In genomic region chr11:46240861-46241260, GRCh38 we compare ENCODE assay signal across 1 cellular context.
TF ChIP-seq lines count a peak whose summit lies in the region.

No MANE protein-coding gene starts in this region.

TF ChIP-seq in IMR-90, 13 proteins besides CTCF, POLR2A, EP300 and RAD21 (continued from another document):
- TF ChIP-seq ELK1 (IDR thresholded peaks at IDR 0.05; ENCODE audit: borderline replicate concordance, low read depth, low read length) (no peak), BHLHE40 (IDR thresholded peaks at IDR 0.05; ENCODE audit: low read depth, low read length) (no peak), FOS (IDR thresholded peaks at IDR 0.05; ENCODE audit: low read depth, low read length) (no peak), RFX5 (IDR thresholded peaks at IDR 0.05; ENCODE audit: low read depth, low read length) (no peak), MXI1 (IDR thresholded peaks at IDR 0.05; ENCODE audit: borderline replicate concordance, low read depth, low read length) (no peak), CEBPB (IDR thresholded peaks at IDR 0.05; ENCODE audit: low read depth, low read length) (no peak), NFE2L2 (IDR thresholded peaks at IDR 0.05; ENCODE audit: low read depth, low read length) (no peak), RCOR1 (IDR thresholded peaks at IDR 0.05; ENCODE audit: insufficient replicate concordance, low read length) (no peak), MAFK (IDR thresholded peaks at IDR 0.05; ENCODE audit: low read depth, low read length) (no peak)
